8 cellular contexts compared by ENCODE assay signal in the genomic region with DNA sequence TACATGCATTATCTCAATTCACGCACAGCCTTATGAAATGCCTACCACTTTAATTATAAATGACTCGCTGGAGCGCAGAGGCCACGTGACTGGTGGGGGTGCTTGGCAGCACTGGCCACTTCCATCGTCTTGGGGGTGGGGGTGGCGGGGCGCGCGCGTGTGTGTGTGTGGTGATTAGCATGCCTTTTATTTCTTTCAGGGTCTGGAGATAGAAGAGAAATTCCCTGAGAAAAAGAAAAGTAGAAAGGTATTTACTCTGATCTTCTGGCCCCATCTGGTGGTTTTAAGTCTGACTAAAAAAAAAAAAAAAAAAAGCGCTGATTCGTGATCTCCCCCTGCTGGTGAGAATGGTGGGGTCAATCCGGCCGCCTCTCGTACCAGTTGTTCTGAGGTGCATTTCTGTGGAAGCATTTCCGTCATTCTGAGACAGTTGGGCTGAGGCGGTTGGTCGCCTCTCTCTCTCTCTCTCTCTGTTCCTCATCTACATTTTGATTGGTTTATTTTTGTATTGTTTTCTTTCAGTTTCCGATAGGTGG. TPM values are rescaled to one million over a fixed set of nuclear protein-coding genes. Genes with fewer than 3 reads are reported as not detected.
DNase-seq lines count a peak whose midpoint lies in the region; ATAC-seq and TF ChIP-seq lines count a peak whose summit lies in the region.

A gene with protein sequence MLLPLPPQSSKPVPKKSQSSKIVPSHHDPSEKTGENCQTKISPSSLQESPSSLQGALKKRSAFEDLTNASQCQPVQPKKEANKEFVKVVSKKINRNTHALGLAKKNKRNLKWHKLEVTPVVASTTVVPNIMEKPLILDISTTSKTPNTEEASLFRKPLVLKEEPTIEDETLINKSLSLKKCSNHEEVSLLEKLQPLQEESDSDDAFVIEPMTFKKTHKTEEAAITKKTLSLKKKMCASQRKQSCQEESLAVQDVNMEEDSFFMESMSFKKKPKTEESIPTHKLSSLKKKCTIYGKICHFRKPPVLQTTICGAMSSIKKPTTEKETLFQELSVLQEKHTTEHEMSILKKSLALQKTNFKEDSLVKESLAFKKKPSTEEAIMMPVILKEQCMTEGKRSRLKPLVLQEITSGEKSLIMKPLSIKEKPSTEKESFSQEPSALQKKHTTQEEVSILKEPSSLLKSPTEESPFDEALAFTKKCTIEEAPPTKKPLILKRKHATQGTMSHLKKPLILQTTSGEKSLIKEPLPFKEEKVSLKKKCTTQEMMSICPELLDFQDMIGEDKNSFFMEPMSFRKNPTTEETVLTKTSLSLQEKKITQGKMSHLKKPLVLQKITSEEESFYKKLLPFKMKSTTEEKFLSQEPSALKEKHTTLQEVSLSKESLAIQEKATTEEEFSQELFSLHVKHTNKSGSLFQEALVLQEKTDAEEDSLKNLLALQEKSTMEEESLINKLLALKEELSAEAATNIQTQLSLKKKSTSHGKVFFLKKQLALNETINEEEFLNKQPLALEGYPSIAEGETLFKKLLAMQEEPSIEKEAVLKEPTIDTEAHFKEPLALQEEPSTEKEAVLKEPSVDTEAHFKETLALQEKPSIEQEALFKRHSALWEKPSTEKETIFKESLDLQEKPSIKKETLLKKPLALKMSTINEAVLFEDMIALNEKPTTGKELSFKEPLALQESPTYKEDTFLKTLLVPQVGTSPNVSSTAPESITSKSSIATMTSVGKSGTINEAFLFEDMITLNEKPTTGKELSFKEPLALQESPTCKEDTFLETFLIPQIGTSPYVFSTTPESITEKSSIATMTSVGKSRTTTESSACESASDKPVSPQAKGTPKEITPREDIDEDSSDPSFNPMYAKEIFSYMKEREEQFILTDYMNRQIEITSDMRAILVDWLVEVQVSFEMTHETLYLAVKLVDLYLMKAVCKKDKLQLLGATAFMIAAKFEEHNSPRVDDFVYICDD (N-terminal part only) (plus strand): TSS at position 402 of the 536 bp plus-strand sequence. CDS start 80,399 bp downstream, outside the sequence.

- no TSS peak for BruUV-seq in HCT116 (replicated peaks; lab: Mats Ljungman, UMichigan)

- intact Hi-C loops in HCT116 (cut with micrococcal nuclease) (no loop called here), head of caudate nucleus (cut with DNase I) (no loop called here), posterior vena cava (cut with DNase I) (loop anchor here in 1 of 2 donors (5.0 kb wide), 1 partner anchor 287 kb away; no protein-coding TSS in a partner anchor), upper lobe of right lung (cut with DNase I) (no loop called here)

- TF ChIP-seq POLR2A in HCT116 (IDR thresholded peaks at IDR 0.05; ENCODE audit: borderline replicate concordance, extremely low read depth, insufficient read depth, insufficient read length) = peak; percentile 49

- peak within 1 kb of the TSS; percentile 26 for H2AFZ ChIP-seq in HCT116 (ENCODE audit: low read depth, low read length, poor library complexity, severe bottlenecking)

- no peaks in the 10 kb centered on the region for H3K9me2 ChIP-seq in HCT116 (ENCODE audit: insufficient read depth)

- H3K9me3 ChIP-seq in HCT116 (ENCODE audit: control insufficient read depth in 1 of 2, insufficient read depth in 1 of 2, low read depth in 1 of 2, low read length in 2 of 2) (no peaks in the 10 kb centered on the region), SK-N-MC (ENCODE audit: low read depth, low read length) (no peaks in the 10 kb centered on the region), upper lobe of right lung (no peaks in the 10 kb centered on the region)

- H3K27me3 ChIP-seq in HCT116 (ENCODE audit: insufficient read depth, low read length) (no peaks in the 10 kb centered on the region), upper lobe of right lung (no peaks in the 10 kb centered on the region)

- peak within 1 kb of the TSS; percentile 38; the same call in 1 of the 2 replicates for H3K27ac ChIP-seq in HCT116 (ENCODE audit: low read depth, low read length)
- H3K27ac ChIP-seq in SK-N-MC = no peak within 1 kb of the TSS
- peak within 1 kb of the TSS; percentile 51 for H3K27ac ChIP-seq in upper lobe of right lung

- H3K4me1 ChIP-seq in HCT116 (ENCODE audit: control insufficient read depth in 1 of 2, insufficient read depth in 2 of 2, low read length in 2 of 2) (peaks cover 8 to 20% of the 10 kb centered on the region in 2 experiments; a peak in 3 of 4 replicates), upper lobe of right lung (no peaks in the 10 kb centered on the region)

- H3K36me3 ChIP-seq in HCT116 (ENCODE audit: control insufficient read depth in 1 of 2, insufficient read depth in 2 of 2, low read length in 2 of 2) (no peaks in the 10 kb centered on the region), SK-N-MC (ENCODE audit: insufficient read depth, low read length) (no peaks in the 10 kb centered on the region), upper lobe of right lung (no peaks in the 10 kb centered on the region)

- H3K4me3 ChIP-seq in GM08714 (ENCODE audit: low read length) (peak within 1 kb of the TSS; percentile 9; the same call in 1 of the 2 replicates), HCT116 (replicated peaks in 1 of 2; ENCODE audit: low read depth in 1 of 2, low read length in 2 of 2) (peak within 1 kb of the TSS; percentile 31 to 50), SK-N-MC (peak within 1 kb of the TSS; percentile 71), upper lobe of right lung (peak within 1 kb of the TSS; percentile 30)

- RAD21 ChIA-PET in HCT116 (lab: Charles Lee; ENCODE audit: low non-redundant PET in 1 of 2, low total read pairs in 2 of 2, uncharacterized antibody in 2 of 2, unreplicated experiment in 2 of 2) = no interaction called here

- TF ChIP-seq RAD21 in HCT116 (IDR thresholded peaks at IDR 0.05; ENCODE audit: low read depth) = peak; percentile 54

- DNase-seq in HCT116 (ENCODE audit: low read depth, low spot score) = peak; percentile 54
- peak; percentile 72 for DNase-seq in M059J (ENCODE audit: low read depth)
- peak; percentile 12 for DNase-seq in SK-N-MC (ENCODE audit: low read depth, low spot score)
- DNase-seq in activated naive CD4-positive, alpha-beta T cell treated with anti-CD3 and anti-CD28 coated beads, Interleukin-2, amount 50 U/mL, for 16 hours = peak; percentile 76
- DNase-seq in head of caudate nucleus = peak; percentile 55 to 86 (median 70)
- peak; percentile 88 for DNase-seq in posterior vena cava (ENCODE audit: low spot score)
- DNase-seq in upper lobe of right lung = peak; percentile 85

- H3K4me2 ChIP-seq in HCT116 (ENCODE audit: low read length) = peak within 1 kb of the TSS; percentile 69

- CTCF ChIA-PET in HCT116 (lab: Charles Lee) = interaction anchor here (0.6 to 1.5 kb wide), 4 partner anchors 23 to 375 kb away, joined by 3 to 4 read pairs (median 3); no protein-coding TSS in a partner anchor

- H3K79me2 ChIP-seq in HCT116 (ENCODE audit: insufficient read depth, low read length) = no peaks in the 10 kb centered on the region

- H3K9ac ChIP-seq in HCT116 (ENCODE audit: low read length) (peak within 1 kb of the TSS; percentile 47), SK-N-MC (ENCODE audit: insufficient read length) (peak within 1 kb of the TSS; percentile 53)

- TF ChIP-seq CTCF in HCT116 (IDR thresholded peaks at IDR 0.05 in 2 of 3, conservative IDR thresholded peaks at IDR 0.05 in 1 of 3; ENCODE audit: borderline replicate concordance in 1 of 3, insufficient read depth in 1 of 3, low read depth in 2 of 3, low read length in 2 of 3) (peak; percentile 45 to 93 (median 57)), upper lobe of right lung (IDR thresholded peaks at IDR 0.05) (peak; percentile 62)

- H4K20me1 ChIP-seq in HCT116 (ENCODE audit: insufficient read depth) = no peaks in the 10 kb centered on the region

- ATAC-seq in HCT116 = peak; percentile 86
- peak; percentile 98 for ATAC-seq in upper lobe of right lung

- POLR2A ChIA-PET in HCT116 (lab: Charles Lee) = interaction anchor here (0.7 to 1.2 kb wide), 3 partner anchors 8 to 241 kb away, joined by 3 read pairs; no protein-coding TSS in a partner anchor

TF ChIP-seq in HCT116, 20 proteins besides CTCF, POLR2A, EP300 and RAD21 (continues in another document):
- TF ChIP-seq, protein P1, sequence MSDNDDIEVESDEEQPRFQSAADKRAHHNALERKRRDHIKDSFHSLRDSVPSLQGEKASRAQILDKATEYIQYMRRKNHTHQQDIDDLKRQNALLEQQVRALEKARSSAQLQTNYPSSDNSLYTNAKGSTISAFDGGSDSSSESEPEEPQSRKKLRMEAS (IDR thresholded peaks at IDR 0.05) = peak; percentile 57
- TF ChIP-seq EZH2phosphoT487 (IDR thresholded peaks at IDR 0.05; ENCODE audit: borderline replicate concordance) (no peak), SP1 (IDR thresholded peaks at IDR 0.05; ENCODE audit: low read depth) (peak; percentile 50), SRF (IDR thresholded peaks at IDR 0.05; ENCODE audit: low read depth) (no peak), POLR2AphosphoS5 (IDR thresholded peaks at IDR 0.05; ENCODE audit: low read depth, low read length) (peak; percentile 84), ELF1 (IDR thresholded peaks at IDR 0.05; ENCODE audit: borderline replicate concordance, low read depth) (no peak; the same call in 1 of the 2 replicates), ZNF274 (IDR thresholded peaks at IDR 0.05; ENCODE audit: low read depth, low read length) (no peak)
- TF ChIP-seq, protein P2, sequence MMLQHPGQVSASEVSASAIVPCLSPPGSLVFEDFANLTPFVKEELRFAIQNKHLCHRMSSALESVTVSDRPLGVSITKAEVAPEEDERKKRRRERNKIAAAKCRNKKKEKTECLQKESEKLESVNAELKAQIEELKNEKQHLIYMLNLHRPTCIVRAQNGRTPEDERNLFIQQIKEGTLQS (IDR thresholded peaks at IDR 0.05) = no peak
- TF ChIP-seq, protein P3, sequence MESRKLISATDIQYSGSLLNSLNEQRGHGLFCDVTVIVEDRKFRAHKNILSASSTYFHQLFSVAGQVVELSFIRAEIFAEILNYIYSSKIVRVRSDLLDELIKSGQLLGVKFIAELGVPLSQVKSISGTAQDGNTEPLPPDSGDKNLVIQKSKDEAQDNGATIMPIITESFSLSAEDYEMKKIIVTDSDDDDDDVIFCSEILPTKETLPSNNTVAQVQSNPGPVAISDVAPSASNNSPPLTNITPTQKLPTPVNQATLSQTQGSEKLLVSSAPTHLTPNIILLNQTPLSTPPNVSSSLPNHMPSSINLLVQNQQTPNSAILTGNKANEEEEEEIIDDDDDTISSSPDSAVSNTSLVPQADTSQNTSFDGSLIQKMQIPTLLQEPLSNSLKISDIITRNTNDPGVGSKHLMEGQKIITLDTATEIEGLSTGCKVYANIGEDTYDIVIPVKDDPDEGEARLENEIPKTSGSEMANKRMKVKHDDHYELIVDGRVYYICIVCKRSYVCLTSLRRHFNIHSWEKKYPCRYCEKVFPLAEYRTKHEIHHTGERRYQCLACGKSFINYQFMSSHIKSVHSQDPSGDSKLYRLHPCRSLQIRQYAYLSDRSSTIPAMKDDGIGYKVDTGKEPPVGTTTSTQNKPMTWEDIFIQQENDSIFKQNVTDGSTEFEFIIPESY (IDR thresholded peaks at IDR 0.05; ENCODE audit: extremely low read depth, insufficient replicate concordance, low read length) = no peak

RNA-seq across cellular contexts. Expression of the gene that starts here (rescaled TPM):
- total RNA-seq in HCT116 (2021; ENCODE audit: unreplicated experiment) (2.9 TPM), posterior vena cava (1 to 10 TPM in 1 of 2 donors, under 1 TPM in 1; 0.76 to 1.4 TPM), upper lobe of right lung (0.46 TPM)
- 1.5 and 2.0 TPM in 2 replicates for polyA plus RNA-seq in HCT116 (2012)
- not detected in 2 replicates for total RNA-seq in M059J (2014; rRNA removed; shearing (Covaris generic))

Comparison
In these comparisons a context has a peak if more than half of its experiments do, and no peak if none do; other contexts are left out.
1. Peak in DNase-seq in M059J; RNA of the gene not detected or under 1 TPM.
2. Peak in DNase-seq, ATAC-seq, H3K4me3 ChIP-seq and H3K27ac ChIP-seq in upper lobe of right lung; RNA of the gene not detected or under 1 TPM.
3. H3K4me3 ChIP-seq: peak in every context shown above with its lines; median percentile 71 in SK-N-MC; 40 in HCT116; 30 in upper lobe of right lung; 9 in GM08714.
4. DNase-seq: peak in every context shown above with its lines; median percentile 88 in posterior vena cava; 85 in upper lobe of right lung; 76 in activated naive CD4-positive, alpha-beta T cell treated with anti-CD3 and anti-CD28 coated beads, Interleukin-2, amount 50 U/mL, for 16 hours; 72 in M059J; 70 in head of caudate nucleus; 54 in HCT116; 12 in SK-N-MC.